ENCODE assay signal across 1 cellular context in genomic region chr15:71274448-71274798, GRCh38.
TF ChIP-seq lines count a peak whose summit lies in the region.

No MANE protein-coding gene starts in this region.

TF ChIP-seq in A549, 52 proteins besides CTCF, POLR2A, EP300 and RAD21 (continued from another document):
- TF ChIP-seq ELK1 (IDR thresholded peaks at IDR 0.05; ENCODE audit: low read depth, low read length) (no peak), HES2 (IDR thresholded peaks at IDR 0.05) (no peak), JUN (IDR thresholded peaks at IDR 0.05) (no peak), JUNB (IDR thresholded peaks at IDR 0.05) (no peak), MYC (IDR thresholded peaks at IDR 0.05; ENCODE audit: borderline replicate concordance, low read length) (no peak), FOSB (CRISPR knock-in tag; IDR thresholded peaks at IDR 0.05) (no peak), TFCP2L1 (CRISPR knock-in tag; IDR thresholded peaks at IDR 0.05) (no peak), RCOR1 (IDR thresholded peaks at IDR 0.05; ENCODE audit: low read depth, low read length) (no peak), EHMT2 (IDR thresholded peaks at IDR 0.05; ENCODE audit: low read depth) (no peak)
TF ChIP-seq in A549: peak in this region for 0.
